In genomic region chr9:3299872-3300271, GRCh38 we compare ENCODE assay signal across 1 cellular context.
TF ChIP-seq lines count a peak whose summit lies in the region.

No MANE protein-coding gene starts in this region.

TF ChIP-seq in GM12878, 131 proteins besides CTCF, POLR2A, EP300 and RAD21 (continued from another document and continues in another):
- no peak for TF ChIP-seq USF2 (IDR thresholded peaks at IDR 0.05; ENCODE audit: borderline replicate concordance, low read depth, low read length)
- no peak for TF ChIP-seq MLLT1 (IDR thresholded peaks at IDR 0.05)
- no peak for TF ChIP-seq NR2F1 (conservative IDR thresholded peaks at IDR 0.05)
- no peak for TF ChIP-seq CEBPB (IDR thresholded peaks at IDR 0.05; ENCODE audit: borderline replicate concordance in 1 of 2, low read depth in 2 of 2, low read length in 2 of 2)
- no peak for TF ChIP-seq TARDBP (IDR thresholded peaks at IDR 0.05; ENCODE audit: borderline replicate concordance)
- TF ChIP-seq SMARCA5 (IDR thresholded peaks at IDR 0.05), result no peak
- no peak for TF ChIP-seq MYB (IDR thresholded peaks at IDR 0.05; ENCODE audit: borderline replicate concordance, low read depth, low read length)
- TF ChIP-seq BACH1 (IDR thresholded peaks at IDR 0.05; ENCODE audit: borderline replicate concordance), result no peak
- no peak for TF ChIP-seq SP1 (IDR thresholded peaks at IDR 0.05; ENCODE audit: low read depth, low read length)
- no peak for TF ChIP-seq PAX5 (IDR thresholded peaks at IDR 0.05; ENCODE audit: borderline replicate concordance, low read depth, low read length)
- no peak for TF ChIP-seq SREBF1 (IDR thresholded peaks at IDR 0.05; ENCODE audit: low read length)
- no peak for TF ChIP-seq SMAD5 (IDR thresholded peaks at IDR 0.05; ENCODE audit: low read depth)
- no peak for TF ChIP-seq HDAC2 (IDR thresholded peaks at IDR 0.05)
- TF ChIP-seq ATF2 (IDR thresholded peaks at IDR 0.05; ENCODE audit: low read length), result no peak
- TF ChIP-seq ZNF207 (IDR thresholded peaks at IDR 0.05; ENCODE audit: borderline replicate concordance), result no peak
- TF ChIP-seq ELK1 (IDR thresholded peaks at IDR 0.05; ENCODE audit: low read depth, low read length), result no peak
- TF ChIP-seq YY1 (IDR thresholded peaks at IDR 0.05; ENCODE audit: low read depth, low read length), result no peak
- peak; percentile 54 for TF ChIP-seq IKZF1 (conservative IDR thresholded peaks at IDR 0.05)
- TF ChIP-seq SIX5 (IDR thresholded peaks at IDR 0.05; ENCODE audit: low read depth, low read length, severe bottlenecking), result no peak
- no peak for TF ChIP-seq NRF1 (conservative IDR thresholded peaks at IDR 0.05; ENCODE audit: low read depth, low read length)
- no peak for TF ChIP-seq USF1 (IDR thresholded peaks at IDR 0.05; ENCODE audit: borderline replicate concordance, extremely low read length, insufficient read depth, low read depth, low read length)
- peak; percentile 91 for TF ChIP-seq SPI1 (IDR thresholded peaks at IDR 0.05; ENCODE audit: borderline replicate concordance, insufficient read depth, low read depth, low read length)
- TF ChIP-seq REST (IDR thresholded peaks at IDR 0.05; ENCODE audit: low read depth, low read length), result no peak
- TF ChIP-seq ZNF384 (IDR thresholded peaks at IDR 0.05; ENCODE audit: borderline replicate concordance, low read depth, low read length), result peak; percentile 89
- no peak for TF ChIP-seq JUND (IDR thresholded peaks at IDR 0.05; ENCODE audit: low read depth, low read length)
- no peak for TF ChIP-seq RB1 (IDR thresholded peaks at IDR 0.05; ENCODE audit: borderline replicate concordance)
- TF ChIP-seq EZH2 (IDR thresholded peaks at IDR 0.05; ENCODE audit: borderline replicate concordance, control insufficient read depth, low read depth, low read length), result no peak
- no peak for TF ChIP-seq RFX5 (IDR thresholded peaks at IDR 0.05; ENCODE audit: low read depth, low read length)
- TF ChIP-seq GABPA (IDR thresholded peaks at IDR 0.05; ENCODE audit: low read depth), result no peak
- no peak for TF ChIP-seq POU2F2 (IDR thresholded peaks at IDR 0.05; ENCODE audit: borderline replicate concordance, low read depth, low read length)
- TF ChIP-seq EED (IDR thresholded peaks at IDR 0.05; ENCODE audit: low read depth), result no peak
- no peak for TF ChIP-seq BCL3 (IDR thresholded peaks at IDR 0.05; ENCODE audit: borderline replicate concordance, insufficient read depth, low read depth, low read length, poor library complexity, severe bottlenecking)
- no peak for TF ChIP-seq SUZ12 (IDR thresholded peaks at IDR 0.05; ENCODE audit: unreplicated experiment)
- TF ChIP-seq SRF (IDR thresholded peaks at IDR 0.05; ENCODE audit: low read depth in 2 of 2, low read length in 2 of 2), result no peak
- TF ChIP-seq BHLHE40 (IDR thresholded peaks at IDR 0.05; ENCODE audit: borderline replicate concordance in 1 of 2, low read depth in 2 of 2, low read length in 1 of 2), result peak; percentile 5 to 45; a peak in 1 of 4 replicates
- TF ChIP-seq MTA2 (IDR thresholded peaks at IDR 0.05; ENCODE audit: low read depth), result peak; percentile 63; the same call in 1 of the 2 replicates
- no peak for TF ChIP-seq STAT1 (conservative IDR thresholded peaks at IDR 0.05)
- TF ChIP-seq STAT3 (IDR thresholded peaks at IDR 0.05; ENCODE audit: low read depth, low read length), result no peak
- no peak for TF ChIP-seq PBX3 (IDR thresholded peaks at IDR 0.05; ENCODE audit: insufficient replicate concordance, low read depth, low read length)
- no peak for TF ChIP-seq GATAD2B (conservative IDR thresholded peaks at IDR 0.05; ENCODE audit: low read depth)
- no peak for TF ChIP-seq SMAD1 (IDR thresholded peaks at IDR 0.05; ENCODE audit: low read depth, partially characterized antibody)
- TF ChIP-seq NKRF (conservative IDR thresholded peaks at IDR 0.05), result no peak
- TF ChIP-seq ZZZ3 (IDR thresholded peaks at IDR 0.05; ENCODE audit: control insufficient read depth, insufficient read length, low read depth), result no peak
- peak in 1 of 2 experiments; percentile 61; a peak in 2 of 4 replicates for TF ChIP-seq ETV6 (conservative IDR thresholded peaks at IDR 0.05 in 1 of 2, IDR thresholded peaks at IDR 0.05 in 1 of 2; ENCODE audit: borderline replicate concordance in 1 of 2, low read depth in 1 of 2)
- TF ChIP-seq E2F4 (IDR thresholded peaks at IDR 0.05; ENCODE audit: low read depth, low read length), result no peak
- TF ChIP-seq CBX3 (IDR thresholded peaks at IDR 0.05; ENCODE audit: borderline replicate concordance, low read depth), result no peak
- TF ChIP-seq ESRRA (IDR thresholded peaks at IDR 0.05; ENCODE audit: low read length), result no peak
- TF ChIP-seq KAT2A (conservative IDR thresholded peaks at IDR 0.05; ENCODE audit: control insufficient read depth, low read depth, low read length), result no peak
